Comparison of ENCODE assay signal across 22 cellular contexts in the genomic region with DNA sequence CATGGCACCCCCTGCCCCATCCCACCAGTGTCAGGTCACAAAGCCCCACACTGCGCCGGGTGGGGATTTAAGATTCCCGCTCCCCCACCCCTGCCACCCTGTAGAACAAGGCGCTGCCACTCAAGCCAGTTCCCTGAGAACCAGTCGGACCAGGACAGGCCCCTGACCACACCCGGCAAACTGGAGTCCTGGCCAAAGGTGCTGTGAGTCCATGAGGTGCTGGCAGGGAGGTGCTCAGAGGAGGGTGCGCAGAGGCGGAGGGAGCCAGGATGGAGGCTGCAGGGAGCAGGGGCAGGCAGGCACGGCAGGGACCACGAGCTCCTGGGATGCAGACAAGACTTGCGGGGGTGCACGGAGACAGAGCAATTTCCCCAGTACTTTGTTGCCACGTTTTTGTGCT. TPM values are rescaled to one million over a fixed set of nuclear protein-coding genes. Genes with fewer than 3 reads are reported as not detected.
DNase-seq lines count a peak whose midpoint lies in the region; ATAC-seq and TF ChIP-seq lines count a peak whose summit lies in the region.
"Had no signal": no experiment of that assay in that cellular context is flagged by ENCODE, and none has a peak within 500 bp of the region (broad histone marks: within the 10 kb centered on the region; RNA-seq: fewer than 3 reads in every experiment).

No MANE protein-coding gene starts in this region.

- no peak for TF ChIP-seq CTCF in GM13977 (IDR thresholded peaks at IDR 0.05; ENCODE audit: extremely low read depth, insufficient read depth, missing control alignments)
- no peak for TF ChIP-seq CTCF in Peyer's patch (IDR thresholded peaks at IDR 0.05)
- no peak for TF ChIP-seq CTCF in left lung (IDR thresholded peaks at IDR 0.05)
- no peak for TF ChIP-seq CTCF in spleen (IDR thresholded peaks at IDR 0.05 in 8 of 11, conservative IDR thresholded peaks at IDR 0.05 in 3 of 11)
- no peak for TF ChIP-seq CTCF in adrenal gland (IDR thresholded peaks at IDR 0.05)
- TF ChIP-seq CTCF in omental fat pad (IDR thresholded peaks at IDR 0.05) = no peak

- H3K27ac ChIP-seq in Peyer's patch (no peak overlapping the region), left lung (no peak overlapping the region), spleen (no peak overlapping the region), adrenal gland (no peak overlapping the region)
- H3K27ac ChIP-seq: esophagus muscularis mucosa, neutrophil had no signal

- DNase-seq in GM13977 (ENCODE audit: low spot score) (peak; percentile 2), Peyer's patch (peak in 2 of 3 donors; percentile 76 to 81), left lung (peak in 1 of 2 donors; percentile 67), spleen (peak; percentile 51), adrenal gland (no peak), omental fat pad (ENCODE audit: low spot score) (no peak), NOMO-1 treated with DMSO at 0.1 percent for 48 hours (lab: John Stamatoyannopoulos, UW; ENCODE audit: unreplicated experiment) (no peak)
- DNase-seq in stimulated activated CD4-positive, alpha-beta T cell treated with anti-CD3 and anti-CD28 coated beads, Interleukin-2, amount 100 ng/mL, for 24 hours = no peak
- DNase-seq: activated CD4-positive, alpha-beta memory T cell treated with anti-CD3 and anti-CD28 coated beads for 36 hours; activated CD4-positive, CD25-positive, alpha-beta regulatory T cell; activated effector memory CD4-positive, alpha-beta T cell treated with anti-CD3 and anti-CD28 coated beads, Interleukin-2, amount 50 U/mL, for 16 hours; CD4-positive, CD25-positive, alpha-beta regulatory T cell; effector CD8-positive, alpha-beta T cell; NCI-H1417; NCI-H2081; NCI-H446; SHP77; stimulated activated CD4-positive, alpha-beta T cell treated with anti-CD3 and anti-CD28 coated beads, Interleukin-2, amount 100 ng/mL, for 48 hours; T1000 had no signal

- TF ChIP-seq POLR2A in Peyer's patch (IDR thresholded peaks at IDR 0.05) = peak in 1 of 2 donors; percentile 22
- TF ChIP-seq POLR2A in spleen (IDR thresholded peaks at IDR 0.05) = no peak
- no peak for TF ChIP-seq POLR2A in adrenal gland (IDR thresholded peaks at IDR 0.05)

- H3K9me3 ChIP-seq in Peyer's patch (no peaks in the 10 kb centered on the region), left lung (no peaks in the 10 kb centered on the region), spleen (no peaks in the 10 kb centered on the region), adrenal gland (replicated peaks in 1 of 3) (no peaks in the 10 kb centered on the region)
- H3K9me3 ChIP-seq: esophagus muscularis mucosa, neutrophil had no signal

- no peaks in the 10 kb centered on the region for H3K36me3 ChIP-seq in Peyer's patch
- no peaks in the 10 kb centered on the region for H3K36me3 ChIP-seq in left lung
- no peaks in the 10 kb centered on the region for H3K36me3 ChIP-seq in spleen
- H3K36me3 ChIP-seq in adrenal gland (replicated peaks in 1 of 2) = no peaks in the 10 kb centered on the region
- H3K36me3 ChIP-seq: esophagus muscularis mucosa, neutrophil had no signal

- ATAC-seq in left lung (peak; percentile 81), omental fat pad (ENCODE audit: low FRiP score) (no peak)
- ATAC-seq: stimulated activated effector memory CD8-positive, alpha-beta T cell treated with anti-CD3 and anti-CD28 coated beads, Interleukin-12 subunit alpha, Interleukin-12 subunit beta, amount 100 ng/mL, for 72 hours had no signal

- intact Hi-C loops in left lung (cut with DNase I) (no loop called here), spleen (cut with DNase I; ENCODE audit: low total_unique reads) (no loop called here), adrenal gland (cut with DNase I) (no loop called here)

- H3K4me1 ChIP-seq in Peyer's patch (peaks cover 0 to 7% (median 0%) of the 10 kb centered on the region in 4 donors), left lung (no peaks in the 10 kb centered on the region), spleen (peaks cover 0 to 10% (median 0%) of the 10 kb centered on the region in 6 donors), adrenal gland (replicated peaks in 1 of 2) (no peaks in the 10 kb centered on the region)
- H3K4me1 ChIP-seq: esophagus muscularis mucosa had no signal

- in situ Hi-C loops in GM13977 (cut with MboI; ENCODE audit: low pct_unique_long_range_greater_than_20kb, low sequenced_read_pairs, unreplicated experiment) = no loop called here

- H3K27me3 ChIP-seq in Peyer's patch (no peaks in the 10 kb centered on the region), left lung (no peaks in the 10 kb centered on the region), spleen (replicated peaks in 1 of 7) (no peaks in the 10 kb centered on the region), adrenal gland (no peaks in the 10 kb centered on the region)
- H3K27me3 ChIP-seq: neutrophil had no signal

- peak overlapping the region in 1 of 4 donors; percentile 22 for H3K4me3 ChIP-seq in Peyer's patch
- no peak overlapping the region for H3K4me3 ChIP-seq in left lung
- H3K4me3 ChIP-seq in spleen = no peak overlapping the region
- no peak overlapping the region for H3K4me3 ChIP-seq in adrenal gland
- H3K4me3 ChIP-seq: esophagus muscularis mucosa had no signal

- 89 to 92% (median 90%) methylated on average over 13 of the region's 13 CpGs for WGBS in spleen, 5 donors
- WGBS in adrenal gland, 4 donors = 86 to 89% (median 87%) methylated on average over 8 to 13 of the region's 13 CpGs

RNA-seq across cellular contexts. Expression of a gene that starts 19.7 kb away (rescaled TPM):
- total RNA-seq in Peyer's patch = 100 to 1,000 TPM; 182 to 326 (median 260) TPM
- 100 to 1,000 TPM; 196 to 219 TPM for total RNA-seq in left lung
- 100 to 1,000 TPM; 190 to 272 (median 211) TPM for total RNA-seq in spleen
- 100 to 1,000 TPM; 100 to 152 (median 146) TPM for polyA plus RNA-seq in spleen
- 100 to 1,000 TPM; 182 to 412 (median 222) TPM for total RNA-seq in adrenal gland
- polyA plus RNA-seq in adrenal gland = 100 to 1,000 TPM in 1 of 3 donors, 10 to 100 TPM in 2; 45.3 to 377 (median 48.2) TPM
- 100 to 1,000 TPM; 215 to 263 (median 248) TPM for total RNA-seq in omental fat pad

RNA-seq across cellular contexts. Expression of a gene that starts 56.7 kb away (rescaled TPM):
- total RNA-seq in Peyer's patch (10 to 100 TPM in 3 of 4 donors, 1 to 10 TPM in 1; 5.3 to 15.3 (median 11.9) TPM), left lung (1 to 10 TPM; 4.4 to 4.5 TPM), spleen (10 to 100 TPM in 1 of 7 donors, 1 to 10 TPM in 6; 5.8 to 10.5 (median 6.8) TPM), adrenal gland (10 to 100 TPM in 3 of 8 donors, 1 to 10 TPM in 5; 5.9 to 12.4 (median 7.0) TPM), omental fat pad (1 to 10 TPM; 4.1 to 8.7 (median 5.8) TPM)
- polyA plus RNA-seq in spleen (1 to 10 TPM; 2.7 to 5.1 (median 4.3) TPM), adrenal gland (1 to 10 TPM; 4.0 to 6.1 (median 5.8) TPM)

RNA-seq across cellular contexts. Expression of a gene that starts 57.1 kb away (rescaled TPM):
- total RNA-seq in Peyer's patch (100 to 1,000 TPM; 101 to 169 (median 138) TPM), left lung (10 to 100 TPM; 74.7 to 77.4 TPM), spleen (100 to 1,000 TPM; 101 to 118 (median 111) TPM), adrenal gland (100 to 1,000 TPM in 4 of 8 donors, 10 to 100 TPM in 4; 68.9 to 165 (median 99.2) TPM), omental fat pad (100 to 1,000 TPM in 1 of 4 donors, 10 to 100 TPM in 3; 79.2 to 129 (median 81.4) TPM)
- polyA plus RNA-seq in spleen (10 to 100 TPM; 33.4 to 47.8 (median 40.9) TPM), adrenal gland (100 to 1,000 TPM in 2 of 3 donors, 10 to 100 TPM in 1; 91.4 to 154 (median 137) TPM)

Comparison
In these comparisons a context has a peak if more than half of its experiments do, and no peak if none do; other contexts are left out.
1. DNase-seq: peak in GM13977 (single experiment), Peyer's patch (2 of 3) and spleen (single experiment); none in adrenal gland (0 of 7), stimulated activated CD4-positive, alpha-beta T cell treated with anti-CD3 and anti-CD28 coated beads, Interleukin-2, amount 100 ng/mL, for 24 hours (0 of 2), omental fat pad (single experiment) and NOMO-1 treated with DMSO at 0.1 percent for 48 hours (single experiment).